9 cellular contexts compared by ENCODE assay signal in the genomic region with DNA sequence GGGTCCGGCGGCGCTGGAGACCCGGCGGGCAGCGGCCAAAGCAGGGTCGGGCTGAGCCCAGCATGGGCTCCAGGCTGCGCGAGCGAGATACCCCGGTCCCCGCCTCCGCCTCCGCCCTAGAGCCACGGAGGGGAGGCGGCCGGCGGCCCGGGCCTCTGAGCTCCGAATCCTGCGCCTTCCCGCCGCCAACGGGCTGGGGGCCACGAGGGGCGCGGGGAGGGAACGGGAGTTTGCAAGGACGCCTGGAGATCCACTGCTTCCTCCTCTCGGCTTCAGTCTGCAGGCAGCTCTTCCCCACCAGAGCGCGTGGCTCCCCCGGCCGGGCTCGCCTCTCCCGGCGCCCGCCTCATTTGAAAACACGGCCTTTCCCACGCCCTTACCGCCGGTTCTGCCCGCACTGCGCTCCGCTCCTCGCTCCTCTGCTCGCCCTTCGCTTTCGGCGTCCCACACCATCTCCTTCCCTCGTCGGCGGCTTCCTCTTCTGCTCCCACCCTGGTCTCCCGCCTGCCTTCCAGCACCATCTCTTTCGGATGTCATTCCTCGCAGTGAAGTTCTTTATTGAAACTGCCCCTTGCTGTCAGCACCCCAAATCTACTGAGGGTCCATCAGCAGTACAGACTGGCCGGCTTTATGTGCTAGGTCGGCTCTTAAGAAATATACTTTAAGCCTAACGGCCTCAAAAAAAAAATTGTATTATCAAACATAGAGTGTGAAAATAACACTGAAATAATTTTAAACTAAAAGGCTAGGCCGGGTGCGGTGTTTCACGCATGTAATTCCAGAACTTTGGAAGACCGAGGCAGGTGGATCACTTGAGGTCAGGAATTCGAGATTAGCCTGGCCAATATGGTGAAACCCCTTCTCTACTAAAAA.
DNase-seq lines count a peak whose midpoint lies in the region; ATAC-seq and TF ChIP-seq lines count a peak whose summit lies in the region.
"Had no signal": no experiment of that assay in that cellular context is flagged by ENCODE, and none has a peak within 500 bp of the region (broad histone marks: within the 10 kb centered on the region; RNA-seq: fewer than 3 reads in every experiment).

No MANE protein-coding gene starts in this region.

- peak overlapping the region; percentile 89 for H2AFZ ChIP-seq in neuronal stem cell (ENCODE audit: low read length)

- H3K27ac Mint-ChIP-seq in CD14-positive monocyte (no peak overlapping the region), T-helper 17 cell (no peak overlapping the region), HFFc6 (no peak overlapping the region)

- WGBS in neuronal stem cell (ENCODE audit: extremely low coverage in 2 of 2, insufficient read length in 2 of 2, insufficient replicate concordance in 1 of 2), 2 donors, result no CpG with 5 or more reads among the region's 64 CpGs

- no peaks in the 10 kb centered on the region for H3K9me3 ChIP-seq in T-helper 17 cell (ENCODE audit: control insufficient read depth, low read length, poor library complexity, severe bottlenecking)
- no peaks in the 10 kb centered on the region for H3K9me3 ChIP-seq in neuronal stem cell (replicated peaks in 1 of 2; ENCODE audit: control insufficient read depth in 2 of 2, insufficient read depth in 1 of 2, low read depth in 1 of 2, low read length in 2 of 2)

- peak overlapping the region; percentile 86 for H3K9ac ChIP-seq in neuronal stem cell (ENCODE audit: low read depth, low read length, poor library complexity)

- no peak overlapping the region for H3K4ac ChIP-seq in neuronal stem cell (ENCODE audit: low read length)

- intact Hi-C loops in CD14-positive monocyte (cut with micrococcal nuclease) (no loop called here), head of caudate nucleus (cut with DNase I) (no loop called here)

- peaks cover 43 to 54% (median 51%) of the 10 kb centered on the region in 3 donors for H3K27me3 Mint-ChIP-seq in CD14-positive monocyte (ENCODE audit: low read depth in 3 of 3)
- H3K27me3 Mint-ChIP-seq in T-helper 17 cell, result peaks cover 72% of the 10 kb centered on the region
- H3K27me3 Mint-ChIP-seq in HFFc6 (ENCODE audit: insufficient read depth), result peaks cover 38% of the 10 kb centered on the region

- peaks cover 5 to 35% (median 21%) of the 10 kb centered on the region in 3 experiments for H3K27me3 ChIP-seq in neuronal stem cell (ENCODE audit: control insufficient read depth in 3 of 3, insufficient read depth in 3 of 3, low read depth in 1 of 3, low read length in 3 of 3)

- H3K27ac ChIP-seq in neuronal stem cell (replicated peaks; ENCODE audit: low read length), result no peak overlapping the region

- peak overlapping the region; percentile 89 for H3K4me2 ChIP-seq in neuronal stem cell (ENCODE audit: insufficient read depth, low read length, poor library complexity, severe bottlenecking)

- peak overlapping the region; percentile 6 for H4K8ac ChIP-seq in neuronal stem cell (ENCODE audit: low read depth, low read length)

- no peak for ATAC-seq in T-helper 17 cell
- ATAC-seq: GM12878 had no signal

- H3K4me1 ChIP-seq in neuronal stem cell (ENCODE audit: control insufficient read depth in 2 of 2, insufficient read depth in 1 of 2, low read depth in 1 of 2, low read length in 2 of 2), result peaks cover 4 to 5% of the 10 kb centered on the region in 2 donors

- H2BK12ac ChIP-seq in neuronal stem cell (ENCODE audit: low read length), result no peak overlapping the region

- H2BK5ac ChIP-seq in neuronal stem cell (ENCODE audit: low read length), result no peak overlapping the region

- H2BK15ac ChIP-seq in neuronal stem cell (ENCODE audit: low read length), result peak overlapping the region; percentile 97

- no peaks in the 10 kb centered on the region for H3K36me3 ChIP-seq in neuronal stem cell (replicated peaks in 1 of 2; ENCODE audit: control insufficient read depth in 2 of 2, insufficient read depth in 2 of 2, low read length in 2 of 2)

- peak overlapping the region; percentile 40 to 76 for H3K4me3 ChIP-seq in neuronal stem cell (ENCODE audit: low read length in 2 of 2)
- H3K4me3 ChIP-seq: GM12878 had no signal

- no peak overlapping the region for H2AK5ac ChIP-seq in neuronal stem cell (ENCODE audit: low read depth, low read length)

- no peak overlapping the region for H4K91ac ChIP-seq in neuronal stem cell (ENCODE audit: low read depth, low read length, poor library complexity)

- peak overlapping the region; percentile 89 for H3K18ac ChIP-seq in neuronal stem cell (ENCODE audit: low read length)

- H3K14ac ChIP-seq in neuronal stem cell (ENCODE audit: low read length), result peak overlapping the region; percentile 94

- in situ Hi-C loops in ACHN (cut with HindIII; ENCODE audit: low pct_ligation_motif_present, low pct_unique_long_range_greater_than_20kb, low sequenced_read_pairs), result no loop called here

- H3K4me1 Mint-ChIP-seq in CD14-positive monocyte (peaks cover 11% of the 10 kb centered on the region), T-helper 17 cell (peaks cover 6% of the 10 kb centered on the region), HFFc6 (ENCODE audit: low read depth) (no peaks in the 10 kb centered on the region)

- no peak for TF ChIP-seq CTCF in CD14-positive monocyte (IDR thresholded peaks at IDR 0.05)
- TF ChIP-seq CTCF in HFFc6 (IDR thresholded peaks at IDR 0.05), result no peak

- no peaks in the 10 kb centered on the region for H3K79me1 ChIP-seq in neuronal stem cell (ENCODE audit: low read depth, low read length)

- DNase-seq in CD14-positive monocyte (ENCODE audit: low spot score), result no peak
- no peak for DNase-seq in T-helper 17 cell
- peak in 36 of 42 donors; percentile 10 to 67 (median 36) for DNase-seq in head of caudate nucleus
- DNase-seq in neuronal stem cell (ENCODE audit: low spot score), result peak; percentile 36
- no peak for DNase-seq in kidney tubule cell (ENCODE audit: low spot score)
- DNase-seq in HFFc6, result no peak
- no peak for DNase-seq in ACHN
- DNase-seq in NCI-H146 (lab: John Stamatoyannopoulos, UW), result no peak

- H3K23ac ChIP-seq in neuronal stem cell (ENCODE audit: low read depth, low read length, poor library complexity), result peak overlapping the region; percentile 52

- H3K36me3 Mint-ChIP-seq in CD14-positive monocyte (peaks cover 0 to 3% of the 10 kb centered on the region in 2 donors), T-helper 17 cell (ENCODE audit: low read depth) (peaks cover 3% of the 10 kb centered on the region), HFFc6 (ENCODE audit: low read depth) (peaks cover 5% of the 10 kb centered on the region)

- H3K9me3 Mint-ChIP-seq in CD14-positive monocyte, result peaks cover 0 to 21% (median 5%) of the 10 kb centered on the region in 7 donors
- no peaks in the 10 kb centered on the region for H3K9me3 Mint-ChIP-seq in HFFc6

- no peak overlapping the region for H2BK120ac ChIP-seq in neuronal stem cell (ENCODE audit: low read depth, low read length)

- H3K4me3 Mint-ChIP-seq in CD14-positive monocyte (peak overlapping the region; percentile 59 to 89), T-helper 17 cell (peak overlapping the region; percentile 89), HFFc6 (no peak overlapping the region)

Comparison
In these comparisons a context has a peak if more than half of its experiments do, and no peak if none do; other contexts are left out.
1. DNase-seq: peak in head of caudate nucleus (36 of 42) and neuronal stem cell (single experiment); none in CD14-positive monocyte (single experiment), T-helper 17 cell (0 of 3), kidney tubule cell (single experiment), HFFc6 (single experiment), ACHN (single experiment) and NCI-H146 (single experiment).